In genomic region chr19:18496980-18497256, GRCh38 we compare ENCODE assay signal across 15 cellular contexts. TPM values are rescaled to one million over a fixed set of nuclear protein-coding genes. Genes with fewer than 3 reads are reported as not detected.
DNase-seq lines count a peak whose midpoint lies in the region; FAIRE-seq and TF ChIP-seq lines count a peak whose summit lies in the region.
"Had no signal": no experiment of that assay in that cellular context is flagged by ENCODE, and none has a peak within 500 bp of the region (broad histone marks: within the 10 kb centered on the region; RNA-seq: fewer than 3 reads in every experiment).

No MANE protein-coding gene starts in this region.

- no peak overlapping the region for H3K9ac ChIP-seq in astrocyte (ENCODE audit: low read length)

- H3K4me3 ChIP-seq in astrocyte (ENCODE audit: insufficient read depth, low read depth, low read length), result no peak overlapping the region
- peak overlapping the region; percentile 47 to 49 for H3K4me3 ChIP-seq in neutrophil (ENCODE audit: low read depth in 1 of 2, low read length in 1 of 2)
- H3K4me3 ChIP-seq: ovary, tibial nerve had no signal

- H3K4me1 ChIP-seq in astrocyte (ENCODE audit: insufficient read depth, low read length), result peaks cover 19% of the 10 kb centered on the region
- H3K4me1 ChIP-seq in neutrophil (ENCODE audit: control insufficient read depth in 1 of 2, insufficient read depth in 1 of 2, low read depth in 1 of 2, low read length in 1 of 2), result peaks cover 85 to 96% of the 10 kb centered on the region in 2 experiments

- H3K9me3 Mint-ChIP-seq in T-helper 2 cell treated with Interferon-gamma antibody and Interleukin-4, amounts not matched to agents 5 μg/mL and 100 μg/mL, for 36 hours, result no peaks in the 10 kb centered on the region
- H3K9me3 Mint-ChIP-seq in astrocyte (ENCODE audit: unreplicated experiment), result no peaks in the 10 kb centered on the region
- H3K9me3 Mint-ChIP-seq: mesothelial cell of epicardium had no signal

- TF ChIP-seq CTCF in astrocyte (IDR thresholded peaks at IDR 0.05; ENCODE audit: insufficient read depth, low read depth, low read length) (no peak), neutrophil (IDR thresholded peaks at IDR 0.05) (no peak)

- peaks cover 47% of the 10 kb centered on the region for H3K4me1 Mint-ChIP-seq in T-helper 2 cell treated with Interferon-gamma antibody and Interleukin-4, amounts not matched to agents 5 μg/mL and 100 μg/mL, for 36 hours (ENCODE audit: low read depth)
- H3K4me1 Mint-ChIP-seq in astrocyte (ENCODE audit: low read depth, unreplicated experiment), result peaks cover 38% of the 10 kb centered on the region

- FAIRE-seq in HTR-8/SVneo (lab: Jason Lieb, UNC), result peak; percentile 20
- no peak for FAIRE-seq in astrocyte (lab: Jason Lieb, UNC)
- FAIRE-seq: frontal cortex had no signal

- no peak overlapping the region for H3K27ac ChIP-seq in astrocyte (ENCODE audit: low read depth, low read length)
- H3K27ac ChIP-seq in neutrophil, result peak overlapping the region; percentile 98
- H3K27ac ChIP-seq: ovary, tibial nerve had no signal

- H3K36me3 Mint-ChIP-seq in T-helper 2 cell treated with Interferon-gamma antibody and Interleukin-4, amounts not matched to agents 5 μg/mL and 100 μg/mL, for 36 hours (ENCODE audit: low read depth), result peaks cover 2% of the 10 kb centered on the region
- H3K36me3 Mint-ChIP-seq in astrocyte (ENCODE audit: low read depth, unreplicated experiment), result no peaks in the 10 kb centered on the region
- H3K36me3 Mint-ChIP-seq: mesothelial cell of epicardium had no signal

- H3K9me3 ChIP-seq in astrocyte (ENCODE audit: insufficient read depth, low read depth, low read length) (no peaks in the 10 kb centered on the region), neutrophil (no peaks in the 10 kb centered on the region)
- H3K9me3 ChIP-seq: ovary, tibial nerve had no signal

- no peak overlapping the region for H3K4me3 Mint-ChIP-seq in T-helper 2 cell treated with Interferon-gamma antibody and Interleukin-4, amounts not matched to agents 5 μg/mL and 100 μg/mL, for 36 hours
- peak overlapping the region; percentile 28 for H3K4me3 Mint-ChIP-seq in astrocyte (ENCODE audit: unreplicated experiment)
- H3K4me3 Mint-ChIP-seq: mesothelial cell of epicardium had no signal

- H3K27me3 ChIP-seq in astrocyte (ENCODE audit: insufficient read depth, low read length), result no peaks in the 10 kb centered on the region
- no peaks in the 10 kb centered on the region for H3K27me3 ChIP-seq in neutrophil
- H3K27me3 ChIP-seq: ovary, tibial nerve had no signal

- no peak overlapping the region for H2AFZ ChIP-seq in astrocyte (ENCODE audit: low read depth, low read length)

- peaks cover 99% of the 10 kb centered on the region for H3K79me2 ChIP-seq in astrocyte (ENCODE audit: insufficient read depth, low read length)

- peaks cover 100% of the 10 kb centered on the region for H4K20me1 ChIP-seq in astrocyte (ENCODE audit: insufficient read depth, low read length)

- no peak for DNase-seq in T-helper 2 cell treated with Interferon-gamma antibody and Interleukin-4, amounts not matched to agents 5 μg/mL and 100 μg/mL, for 36 hours (ENCODE audit: low spot score)
- DNase-seq in T-helper 2 cell (no peak), HTR-8/SVneo (ENCODE audit: insufficient read length, low spot score) (no peak), astrocyte (ENCODE audit: low read depth) (no peak), NCI-H1694 (lab: John Stamatoyannopoulos, UW) (no peak), NCI-H1105 (lab: John Stamatoyannopoulos, UW) (no peak)
- no peak for DNase-seq in NK-92 treated with Interleukin-12 subunit alpha and Interleukin-12 subunit beta, amount 100 ng/mL, for 24 hours (lab: John Stamatoyannopoulos, UW)
- DNase-seq: NCI-H187, NCI-H510A, ovary, Right ventricle myocardium superior had no signal

- H3K27me3 Mint-ChIP-seq in T-helper 2 cell treated with Interferon-gamma antibody and Interleukin-4, amounts not matched to agents 5 μg/mL and 100 μg/mL, for 36 hours (ENCODE audit: low read depth), result no peaks in the 10 kb centered on the region
- no peaks in the 10 kb centered on the region for H3K27me3 Mint-ChIP-seq in astrocyte (ENCODE audit: low read depth, unreplicated experiment)

- H3K36me3 ChIP-seq in astrocyte (ENCODE audit: insufficient read depth, low read length) (no peaks in the 10 kb centered on the region), neutrophil (peaks cover 4% of the 10 kb centered on the region)
- H3K36me3 ChIP-seq: ovary, tibial nerve had no signal

- H3K27ac Mint-ChIP-seq in T-helper 2 cell treated with Interferon-gamma antibody and Interleukin-4, amounts not matched to agents 5 μg/mL and 100 μg/mL, for 36 hours, result peak overlapping the region; percentile 52
- peak overlapping the region; percentile 78 for H3K27ac Mint-ChIP-seq in astrocyte (ENCODE audit: unreplicated experiment)
- H3K27ac Mint-ChIP-seq: mesothelial cell of epicardium had no signal

- H3K4me2 ChIP-seq in astrocyte (ENCODE audit: low read length), result no peak overlapping the region

RNA-seq across cellular contexts. Expression of gene ELL, which starts 25.0 kb away (rescaled TPM):
- total RNA-seq in astrocyte, result 16.0 TPM in 2 replicates

RNA-seq across cellular contexts. Expression of gene FKBP8, which starts 46.5 kb away (rescaled TPM):
- total RNA-seq in astrocyte, result 246 and 251 TPM in 2 replicates

RNA-seq across cellular contexts. Expression of gene ISYNA1, which starts 59.0 kb away (rescaled TPM):
- total RNA-seq in astrocyte, result 128 and 153 TPM in 2 replicates
